ENCODE assay signal across 16 cellular contexts in genomic region chr10:119659951-119660350, GRCh38. TPM values are rescaled to one million over a fixed set of nuclear protein-coding genes. Genes with fewer than 3 reads are reported as not detected.
DNase-seq lines count a peak whose midpoint lies in the region; ATAC-seq and TF ChIP-seq lines count a peak whose summit lies in the region.
"Had no signal": no experiment of that assay in that cellular context is flagged by ENCODE, and none has a peak within 500 bp of the region (broad histone marks: within the 10 kb centered on the region; RNA-seq: fewer than 3 reads in every experiment).

No MANE protein-coding gene starts in this region.

- H2BK15ac ChIP-seq in IMR-90 (ENCODE audit: low read depth, low read length) = no peak overlapping the region

- H3K4me1 ChIP-seq in IMR-90 (ENCODE audit: control insufficient read depth, insufficient read depth, low read length) (peaks cover 44% of the 10 kb centered on the region), skeletal muscle tissue (ENCODE audit: control insufficient read depth in 3 of 3, insufficient read depth in 3 of 3, low read length in 3 of 3) (peaks cover 87 to 90% (median 89%) of the 10 kb centered on the region in 3 donors)

- H3K4me2 ChIP-seq in IMR-90 (ENCODE audit: low read depth, low read length) = no peak overlapping the region

- WGBS in IMR-90 (ENCODE audit: extremely low coverage in 2 of 2, insufficient read length in 1 of 2), 2 experiments = 93% methylated on average over 7 of the region's 10 CpGs; no CpG with 5 or more reads in 1 of the 2 experiments

- in situ Hi-C loops in IMR-90 (cut with MboI; ENCODE audit: low sequenced_read_pairs) = no loop called here

- H3K79me1 ChIP-seq in IMR-90 (ENCODE audit: low read depth in 1 of 2, low read length in 2 of 2) = peaks cover 3 to 81% of the 10 kb centered on the region in 2 experiments; a peak in 2 of 4 replicates

- no peak for DNase-seq in IMR-90
- DNase-seq in brain pericyte (ENCODE audit: low read depth, low spot score) = peak; percentile 60
- DNase-seq in islet precursor cell = peak; percentile 87
- no peak for DNase-seq in pons (ENCODE audit: low spot score)
- DNase-seq in NCI-H82 (lab: John Stamatoyannopoulos, UW) = no peak
- DNase-seq: activated naive CD4-positive, alpha-beta T cell treated with anti-CD3 and anti-CD28 coated beads, Interleukin-2, amount 50 U/mL, for 16 hours; GM23248; NCI-H226; nephron progenitor cell had no signal

- no peak overlapping the region for H2AFZ ChIP-seq in IMR-90 (replicated peaks; ENCODE audit: low read length, poor library complexity)
- H2AFZ ChIP-seq: GM23248 had no signal

- POLR2A ChIA-PET in IMR-90 (lab: Charles Lee; ENCODE audit: unreplicated experiment) = no interaction called here

- no peak overlapping the region for H2BK120ac ChIP-seq in IMR-90 (ENCODE audit: low read depth, low read length)

- no peak overlapping the region for H3K14ac ChIP-seq in IMR-90 (replicated peaks; ENCODE audit: low read depth, low read length)

- H3K27me3 ChIP-seq in IMR-90 (ENCODE audit: control insufficient read depth, insufficient read depth, low read length) = no peaks in the 10 kb centered on the region
- H3K27me3 ChIP-seq in skeletal muscle tissue (ENCODE audit: control insufficient read depth in 3 of 3, insufficient read depth in 3 of 3, low read length in 3 of 3) = no peaks in the 10 kb centered on the region
- H3K27me3 ChIP-seq: cardiac muscle cell had no signal

- H3K36me3 ChIP-seq in IMR-90 (ENCODE audit: control insufficient read depth, insufficient read depth, low read length) (peaks cover 18% of the 10 kb centered on the region), skeletal muscle tissue (ENCODE audit: control insufficient read depth in 3 of 3, insufficient read depth in 3 of 3, low read length in 3 of 3) (peaks cover 4 to 8% (median 7%) of the 10 kb centered on the region in 3 donors)
- H3K36me3 ChIP-seq: cardiac muscle cell had no signal

- no peak overlapping the region; the same call in 1 of the 2 replicates for H4K91ac ChIP-seq in IMR-90 (ENCODE audit: insufficient read depth, low read depth, low read length)

- H3K27ac ChIP-seq in IMR-90 (ENCODE audit: insufficient read depth, low read length) (no peak overlapping the region), skeletal muscle tissue (ENCODE audit: low read depth, low read length) (peak overlapping the region; percentile 100)
- H3K27ac ChIP-seq: cardiac muscle cell, GM23248 had no signal

- dilution Hi-C loops in IMR-90 (cut with HindIII; ENCODE audit: low sequenced_read_pairs, unreplicated experiment) = no loop called here

- no peak overlapping the region for H3K9ac ChIP-seq in IMR-90 (ENCODE audit: low read depth, low read length)
- peak overlapping the region; percentile 21 to 60 (median 24) for H3K9ac ChIP-seq in skeletal muscle tissue (ENCODE audit: low read depth in 1 of 3, low read length in 3 of 3)
- H3K9ac ChIP-seq: GM23248 had no signal

- TF ChIP-seq CTCF in IMR-90 (conservative IDR thresholded peaks at IDR 0.05; ENCODE audit: low read depth, low read length) = no peak

- ATAC-seq in IMR-90 (ENCODE audit: low read depth) = no peak
- ATAC-seq in GM19328 (IDR thresholded peaks at IDR 0.05; ENCODE audit: unreplicated experiment) = no peak
- no peak for ATAC-seq in GM19395 (IDR thresholded peaks at IDR 0.05; ENCODE audit: unreplicated experiment)
- ATAC-seq: SK-N-SH treated with all-trans-retinoic acid at 6 μM for 48 hours had no signal

- 0 out of 2 replicates have a peak overlapping the region, but pooled peaks have one; percentile 0 for H3K23ac ChIP-seq in IMR-90 (ENCODE audit: low read depth, low read length)

- peak overlapping the region; percentile 90 for H2BK5ac ChIP-seq in IMR-90 (ENCODE audit: low read depth, low read length, poor library complexity, severe bottlenecking)

- no peak overlapping the region for H2AK9ac ChIP-seq in IMR-90 (replicated peaks; ENCODE audit: low read depth, low read length, poor library complexity)

- no peak for TF ChIP-seq POLR2A in IMR-90 (IDR thresholded peaks at IDR 0.05; ENCODE audit: low read depth, low read length)

- no peak overlapping the region for H2AK5ac ChIP-seq in IMR-90 (ENCODE audit: low read depth, low read length)

- H3K4ac ChIP-seq in IMR-90 (ENCODE audit: low read depth, low read length) = no peak overlapping the region

- CTCF ChIA-PET in IMR-90 (lab: Yijun Ruan, JAX) = no interaction called here

- peaks cover 96% of the 10 kb centered on the region for H4K20me1 ChIP-seq in IMR-90 (ENCODE audit: insufficient read depth, low read length)

- H4K5ac ChIP-seq in IMR-90 (ENCODE audit: low read depth, low read length) = no peak overlapping the region

- no peak overlapping the region for H2BK20ac ChIP-seq in IMR-90 (ENCODE audit: low read depth, low read length)

- no peak for TF ChIP-seq RAD21 in IMR-90 (IDR thresholded peaks at IDR 0.05; ENCODE audit: low read length)

- no peak overlapping the region for H4K8ac ChIP-seq in IMR-90 (ENCODE audit: low read depth in 2 of 2, low read length in 2 of 2)

- H3K18ac ChIP-seq in IMR-90 (ENCODE audit: low read depth, low read length) = no peak overlapping the region

- H3K9me3 ChIP-seq in IMR-90 (ENCODE audit: control insufficient read depth, insufficient read depth, low read length) = no peaks in the 10 kb centered on the region
- H3K9me3 ChIP-seq in skeletal muscle tissue (ENCODE audit: control insufficient read depth in 3 of 3, low read length in 3 of 3) = no peaks in the 10 kb centered on the region

- H3K9me1 ChIP-seq in IMR-90 (ENCODE audit: insufficient read depth, low read length) = peaks cover 35% of the 10 kb centered on the region

- intact Hi-C loops in IMR-90 (cut with micrococcal nuclease) = no loop called here

- H3K56ac ChIP-seq in IMR-90 (ENCODE audit: extremely low read depth, insufficient read depth, low read length) = no peak overlapping the region

- H3K4me3 ChIP-seq in IMR-90 (ENCODE audit: insufficient read depth, low read depth, low read length) = no peak overlapping the region
- H3K4me3 ChIP-seq in skeletal muscle tissue (ENCODE audit: low read length in 3 of 3) = peak overlapping the region; percentile 14 to 64 (median 29)
- H3K4me3 ChIP-seq: cardiac muscle cell, GM23248, lung, skin epidermis had no signal

- BruUV-seq in IMR-90 (replicated peaks; lab: Mats Ljungman, UMichigan) = no TSS peak

TF ChIP-seq in IMR-90, 13 proteins besides CTCF, POLR2A, EP300 and RAD21:
- TF ChIP-seq MAFK (IDR thresholded peaks at IDR 0.05; ENCODE audit: low read depth, low read length) (no peak), RCOR1 (IDR thresholded peaks at IDR 0.05; ENCODE audit: insufficient replicate concordance, low read length) (no peak), CHD1 (IDR thresholded peaks at IDR 0.05; ENCODE audit: low read depth, low read length) (no peak), BHLHE40 (IDR thresholded peaks at IDR 0.05; ENCODE audit: low read depth, low read length) (no peak), ELK1 (IDR thresholded peaks at IDR 0.05; ENCODE audit: borderline replicate concordance, low read depth, low read length) (no peak), MAZ (IDR thresholded peaks at IDR 0.05; ENCODE audit: borderline replicate concordance, low read depth, low read length) (no peak), MXI1 (IDR thresholded peaks at IDR 0.05; ENCODE audit: borderline replicate concordance, low read depth, low read length) (no peak), FOS (IDR thresholded peaks at IDR 0.05; ENCODE audit: low read depth, low read length) (no peak), CEBPB (IDR thresholded peaks at IDR 0.05; ENCODE audit: low read depth, low read length) (no peak), RFX5 (IDR thresholded peaks at IDR 0.05; ENCODE audit: low read depth, low read length) (no peak), SMC3 (IDR thresholded peaks at IDR 0.05; ENCODE audit: low read depth, low read length) (no peak), USF2 (IDR thresholded peaks at IDR 0.05; ENCODE audit: low read depth, low read length) (no peak), NFE2L2 (IDR thresholded peaks at IDR 0.05; ENCODE audit: low read depth, low read length) (no peak)

RNA-seq across cellular contexts. Expression of gene BAG3, which starts 8.8 kb away (rescaled TPM):
- total RNA-seq in IMR-90 (2012; rRNA removed) (5.4 and 5.8 TPM in 2 replicates), skeletal muscle tissue (4.7 TPM)
- polyA plus RNA-seq in IMR-90 (2012; rRNA removed) = 38.4 and 42.5 TPM in 2 replicates
- polyA plus RNA-seq in IMR-90 (2012; cell fraction: cytosol; rRNA removed) = 32.2 and 47.6 TPM in 2 replicates
- 21.0 and 35.9 TPM in 2 replicates for polyA plus RNA-seq in IMR-90 (2012; cell fraction: nucleus; rRNA removed; ENCODE audit: low replicate concordance)

Comparison
In these comparisons a context has a peak if more than half of its experiments do, and no peak if none do; other contexts are left out.
1. DNase-seq: peak in brain pericyte (single experiment) and islet precursor cell (single experiment); none in IMR-90 (single experiment), pons (single experiment) and NCI-H82 (single experiment).